In the genomic region with DNA sequence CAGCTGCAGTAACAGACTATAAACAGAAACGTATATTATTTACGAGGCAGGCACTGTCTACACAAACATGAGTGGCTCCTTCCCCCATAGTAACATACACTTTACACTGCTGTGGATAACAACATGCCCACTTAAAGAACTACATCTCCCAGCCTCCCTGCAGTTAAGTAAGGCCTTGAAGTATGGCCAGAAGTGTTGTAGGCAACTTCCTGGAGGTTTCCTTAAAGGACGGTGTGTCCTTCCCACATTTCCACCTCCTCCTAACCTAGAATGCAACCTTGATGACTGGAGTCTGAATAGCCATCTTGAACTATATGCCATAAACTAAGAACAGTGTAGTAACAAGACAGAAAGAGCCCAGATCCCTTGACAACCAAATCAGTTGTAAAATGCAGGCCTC, we compare ENCODE assay signal across 11 cellular contexts. TPM values are rescaled to one million over a fixed set of nuclear protein-coding genes. Genes with fewer than 3 reads are reported as not detected.
DNase-seq lines count a peak whose midpoint lies in the region; ATAC-seq and TF ChIP-seq lines count a peak whose summit lies in the region.
"Had no signal": no experiment of that assay in that cellular context is flagged by ENCODE, and none has a peak within 500 bp of the region (broad histone marks: within the 10 kb centered on the region; RNA-seq: fewer than 3 reads in every experiment).

No MANE protein-coding gene starts in this region.

- TF ChIP-seq CTCF in MCF 10A (IDR thresholded peaks at IDR 0.05; ENCODE audit: unreplicated experiment): no peak
- TF ChIP-seq CTCF in lower lobe of right lung (IDR thresholded peaks at IDR 0.05): no peak
- no peak for TF ChIP-seq CTCF in upper lobe of right lung (IDR thresholded peaks at IDR 0.05)

- H3K36me3 ChIP-seq in lower lobe of right lung: no peaks in the 10 kb centered on the region
- no peaks in the 10 kb centered on the region for H3K36me3 ChIP-seq in upper lobe of right lung

- CTCF ChIA-PET in MCF 10A (lab: Yijun Ruan, JAX): interaction anchor here (0.8 to 1.3 kb wide), 4 partner anchors 9 to 456 kb away, joined by 3 to 5 read pairs (median 4); no protein-coding TSS in a partner anchor

- DNase-seq in activated naive CD8-positive, alpha-beta T cell treated with anti-CD3 and anti-CD28 coated beads for 36 hours: no peak
- DNase-seq in MCF 10A (ENCODE audit: unreplicated experiment) (peak; percentile 45), lower lobe of right lung (no peak), upper lobe of right lung (no peak), cortex of kidney (lab: John Stamatoyannopoulos, UW) (no peak)
- DNase-seq: activated T-cell treated with anti-CD3 and anti-CD28 coated beads, Interleukin-2, amount 50 U/mL, for 24 hours; NCI-H1105; SIG-M5 had no signal

- H3K9me3 Mint-ChIP-seq in activated naive CD8-positive, alpha-beta T cell (ENCODE audit: low read depth): peaks cover 4% of the 10 kb centered on the region
- peaks cover 10% of the 10 kb centered on the region for H3K9me3 Mint-ChIP-seq in activated naive CD8-positive, alpha-beta T cell treated with anti-CD3 and anti-CD28 coated beads for 36 hours
- peaks cover 6% of the 10 kb centered on the region for H3K9me3 Mint-ChIP-seq in MCF 10A (ENCODE audit: unreplicated experiment)

- peaks cover 51% of the 10 kb centered on the region for H3K4me1 ChIP-seq in lower lobe of right lung
- H3K4me1 ChIP-seq in upper lobe of right lung: peaks cover 53% of the 10 kb centered on the region

- H3K4me3 Mint-ChIP-seq in activated naive CD8-positive, alpha-beta T cell: peak overlapping the region; percentile 46
- H3K4me3 Mint-ChIP-seq in activated naive CD8-positive, alpha-beta T cell treated with anti-CD3 and anti-CD28 coated beads for 36 hours: no peak overlapping the region
- no peak overlapping the region for H3K4me3 Mint-ChIP-seq in MCF 10A (ENCODE audit: unreplicated experiment)
- H3K4me3 Mint-ChIP-seq: activated T-cell treated with anti-CD3 and anti-CD28 coated beads, Interleukin-2, amount 50 U/mL, for 24 hours had no signal

- POLR2A ChIA-PET in MCF 10A (lab: Yijun Ruan, JAX): interaction anchor here (0.9 to 2.2 kb wide), 6 partner anchors 9 to 136 kb away, joined by 3 to 15 read pairs (median 4); no protein-coding TSS in a partner anchor

- H3K4me3 ChIP-seq in lower lobe of right lung (no peak overlapping the region), upper lobe of right lung (no peak overlapping the region)

- H3K9me3 ChIP-seq in lower lobe of right lung: no peaks in the 10 kb centered on the region
- H3K9me3 ChIP-seq in upper lobe of right lung: no peaks in the 10 kb centered on the region

- no TSS peak for BruUV-seq in MCF 10A (replicated peaks; lab: Mats Ljungman, UMichigan)

- H3K27ac ChIP-seq in lower lobe of right lung (no peak overlapping the region), upper lobe of right lung (no peak overlapping the region)

- H3K27me3 Mint-ChIP-seq in activated naive CD8-positive, alpha-beta T cell: no peaks in the 10 kb centered on the region
- no peaks in the 10 kb centered on the region for H3K27me3 Mint-ChIP-seq in activated naive CD8-positive, alpha-beta T cell treated with anti-CD3 and anti-CD28 coated beads for 36 hours
- no peaks in the 10 kb centered on the region for H3K27me3 Mint-ChIP-seq in MCF 10A (ENCODE audit: insufficient read depth, unreplicated experiment)
- H3K27me3 Mint-ChIP-seq: activated T-cell treated with anti-CD3 and anti-CD28 coated beads, Interleukin-2, amount 50 U/mL, for 24 hours had no signal

- H3K27ac Mint-ChIP-seq in activated naive CD8-positive, alpha-beta T cell: peak overlapping the region; percentile 0
- H3K27ac Mint-ChIP-seq in activated naive CD8-positive, alpha-beta T cell treated with anti-CD3 and anti-CD28 coated beads for 36 hours: no peak overlapping the region
- H3K27ac Mint-ChIP-seq in MCF 10A (ENCODE audit: low read depth, unreplicated experiment): no peak overlapping the region
- H3K27ac Mint-ChIP-seq: activated T-cell treated with anti-CD3 and anti-CD28 coated beads, Interleukin-2, amount 50 U/mL, for 24 hours had no signal

- peaks cover 73% of the 10 kb centered on the region for H3K4me1 Mint-ChIP-seq in activated naive CD8-positive, alpha-beta T cell (ENCODE audit: low read depth)
- H3K4me1 Mint-ChIP-seq in activated naive CD8-positive, alpha-beta T cell treated with anti-CD3 and anti-CD28 coated beads for 36 hours: peaks cover 53% of the 10 kb centered on the region
- peaks cover 13% of the 10 kb centered on the region for H3K4me1 Mint-ChIP-seq in MCF 10A (ENCODE audit: insufficient read depth, unreplicated experiment)

- ATAC-seq in lower lobe of right lung (peak; percentile 86 to 93), upper lobe of right lung (peak; percentile 92), HG03457 (IDR thresholded peaks at IDR 0.05; ENCODE audit: unreplicated experiment) (no peak), GM19324 (IDR thresholded peaks at IDR 0.05; ENCODE audit: low FRiP score, unreplicated experiment) (no peak)

- intact Hi-C loops in MCF 10A (cut with micrococcal nuclease): no loop called here
- intact Hi-C loops in lower lobe of right lung (cut with DNase I): no loop called here
- intact Hi-C loops in upper lobe of right lung (cut with DNase I): no loop called here

- H3K36me3 Mint-ChIP-seq in activated naive CD8-positive, alpha-beta T cell: peaks cover 7% of the 10 kb centered on the region
- peaks cover 13% of the 10 kb centered on the region for H3K36me3 Mint-ChIP-seq in activated naive CD8-positive, alpha-beta T cell treated with anti-CD3 and anti-CD28 coated beads for 36 hours
- H3K36me3 Mint-ChIP-seq in MCF 10A (ENCODE audit: insufficient read depth, unreplicated experiment): no peaks in the 10 kb centered on the region

- H3K27me3 ChIP-seq in lower lobe of right lung (ENCODE audit: low read depth): no peaks in the 10 kb centered on the region
- no peaks in the 10 kb centered on the region for H3K27me3 ChIP-seq in upper lobe of right lung

RNA-seq across cellular contexts. Expression of a gene that starts 20.3 kb away (rescaled TPM):
- total RNA-seq in activated naive CD8-positive, alpha-beta T cell treated with anti-CD3 and anti-CD28 coated beads for 36 hours: 10 to 100 TPM; 40.5 to 41.1 TPM
- 74.9 and 91.6 TPM in 2 replicates for total RNA-seq in MCF 10A (2022)
- total RNA-seq in lower lobe of right lung: 148 TPM
- total RNA-seq in upper lobe of right lung: 147 TPM

Comparison
In these comparisons a context has a peak if more than half of its experiments do, and no peak if none do; other contexts are left out.
1. ATAC-seq: peak in lower lobe of right lung (2 of 2) and upper lobe of right lung (single experiment); none in HG03457 (single experiment) and GM19324 (single experiment).